ENCODE assay signal across 8 cellular contexts in genomic region chr6:150301871-150302800, GRCh38.
DNase-seq lines count a peak whose midpoint lies in the region; ATAC-seq and TF ChIP-seq lines count a peak whose summit lies in the region.

No MANE protein-coding gene starts in this region.

- ATAC-seq in HG03520 (IDR thresholded peaks at IDR 0.05; ENCODE audit: unreplicated experiment) = peak; percentile 86

- no peak for TF ChIP-seq EP300 in transverse colon (IDR thresholded peaks at IDR 0.05; ENCODE audit: low read depth)

- no peaks in the 10 kb centered on the region for H3K27me3 ChIP-seq in transverse colon

- H3K9me3 ChIP-seq in transverse colon = peaks cover 0 to 11% of the 10 kb centered on the region in 2 donors

- no peaks in the 10 kb centered on the region for H3K36me3 ChIP-seq in transverse colon

- 57 to 69% methylated on average over 1 to 6 of the region's 6 CpGs for WGBS in transverse colon (ENCODE audit: low coverage in 1 of 2), 2 donors

- peak in 2 of 3 donors; percentile 4 to 11 for DNase-seq in stimulated activated CD4-positive, alpha-beta T cell treated with anti-CD3 and anti-CD28 coated beads, Interleukin-12 subunit alpha, Interleukin-12 subunit beta, amount 100 ng/mL, for 48 hours (ENCODE audit: low read depth in 2 of 3, low spot score in 1 of 3)
- no peak for DNase-seq in stimulated activated CD4-positive, alpha-beta T cell treated with anti-CD3 and anti-CD28 coated beads, Interleukin-4, amount 100 ng/mL, for 1 hour
- peak; percentile 62 for DNase-seq in dermis blood vessel endothelial cell
- DNase-seq in transverse colon = no peak
- DNase-seq in stimulated activated naive CD4-positive, alpha-beta T cell treated with Interleukin-2 at 50 U/mL for 16 hours (lab: John Stamatoyannopoulos, UW) = no peak
- no peak for DNase-seq in activated CD4-positive, alpha-beta T cell treated with anti-CD3 and anti-CD28 coated beads for 4 hours
- no peak for DNase-seq in mesenteric fat pad (ENCODE audit: low spot score)

- TF ChIP-seq CTCF in transverse colon (IDR thresholded peaks at IDR 0.05) = no peak

- H3K27ac ChIP-seq in transverse colon = peak overlapping the region; percentile 25 to 58 (median 41)

- H3K4me1 ChIP-seq in transverse colon = peaks cover 0 to 14% (median 5%) of the 10 kb centered on the region in 4 donors

- in situ Hi-C loops in transverse colon (cut with MboI; ENCODE audit: low pct_ligation_motif_present in 1 of 4, low pct_unique_long_range_greater_than_20kb in 1 of 4, low sequenced_read_pairs in 3 of 4) = no loop called here

- intact Hi-C loops in transverse colon (cut with DNase I; ENCODE audit: low total_unique reads) = no loop called here

- TF ChIP-seq POLR2A in transverse colon (IDR thresholded peaks at IDR 0.05) = no peak

- no peak overlapping the region for H3K4me3 ChIP-seq in transverse colon

Comparison
In these comparisons a context has a peak if more than half of its experiments do, and no peak if none do; other contexts are left out.
1. DNase-seq: peak in stimulated activated CD4-positive, alpha-beta T cell treated with anti-CD3 and anti-CD28 coated beads, Interleukin-12 subunit alpha, Interleukin-12 subunit beta, amount 100 ng/mL, for 48 hours (2 of 3) and dermis blood vessel endothelial cell (single experiment); none in stimulated activated CD4-positive, alpha-beta T cell treated with anti-CD3 and anti-CD28 coated beads, Interleukin-4, amount 100 ng/mL, for 1 hour (single experiment), transverse colon (single experiment), stimulated activated naive CD4-positive, alpha-beta T cell treated with Interleukin-2 at 50 U/mL for 16 hours (single experiment), activated CD4-positive, alpha-beta T cell treated with anti-CD3 and anti-CD28 coated beads for 4 hours (0 of 2) and mesenteric fat pad (single experiment).